In the genomic region with DNA sequence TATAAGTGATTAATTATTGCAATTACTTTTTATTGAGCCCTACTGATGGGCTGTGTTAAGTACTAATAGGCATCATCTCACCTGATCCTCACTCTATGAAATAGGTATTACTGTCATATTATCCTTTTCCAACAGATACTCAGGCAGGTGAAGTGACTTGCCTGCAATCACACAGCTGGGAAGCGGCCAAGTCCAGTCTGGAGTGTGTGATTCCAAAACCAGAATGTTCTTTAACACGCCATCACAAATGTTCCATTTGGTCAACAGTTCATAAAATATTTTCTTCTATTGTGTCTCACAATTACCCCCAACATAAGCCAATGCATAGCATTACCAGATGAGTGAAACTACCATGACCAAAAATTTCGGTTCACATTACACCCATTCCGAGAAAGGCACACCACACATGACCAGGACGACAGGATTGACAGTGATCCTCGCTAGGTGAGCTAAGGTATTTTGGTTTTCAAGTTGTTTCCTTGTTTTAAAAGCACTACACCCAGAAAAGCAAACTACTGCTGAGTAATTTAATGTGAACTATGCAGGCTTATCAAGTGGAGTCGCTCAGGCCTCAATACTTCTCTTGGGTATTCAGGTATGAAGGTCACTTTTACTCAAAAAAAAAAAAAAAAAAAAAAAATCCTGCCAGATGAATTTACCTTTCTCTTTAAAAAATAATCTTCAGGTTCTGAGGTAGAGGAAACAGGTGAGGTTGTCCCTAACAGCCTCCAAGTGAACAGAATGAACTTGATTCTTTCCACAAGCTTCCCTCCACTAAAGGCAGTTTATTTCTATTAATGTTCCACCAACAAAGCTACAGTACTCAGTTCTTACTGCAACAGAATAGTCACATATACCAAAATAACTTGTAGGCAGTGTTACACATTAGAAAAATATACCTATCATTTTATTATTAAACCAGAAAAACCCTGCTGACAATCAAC, we compare ENCODE assay signal across 9 cellular contexts. TPM values are rescaled to one million over a fixed set of nuclear protein-coding genes. Genes with fewer than 3 reads are reported as not detected.
DNase-seq lines count a peak whose midpoint lies in the region; ATAC-seq and TF ChIP-seq lines count a peak whose summit lies in the region.
"Had no signal": no experiment of that assay in that cellular context is flagged by ENCODE, and none has a peak within 500 bp of the region (broad histone marks: within the 10 kb centered on the region; RNA-seq: fewer than 3 reads in every experiment).

No MANE protein-coding gene starts in this region.

- H3K4me3 ChIP-seq in A673 (ENCODE audit: low read depth, low read length, poor library complexity, severe bottlenecking): peak overlapping the region; percentile 72
- H3K4me3 ChIP-seq in MG63: peak overlapping the region; percentile 75
- H3K4me3 ChIP-seq in duodenal mucosa (ENCODE audit: low read depth in 1 of 2, low read length in 2 of 2): peak overlapping the region; percentile 75 to 98

- H3K4me1 ChIP-seq in A673 (ENCODE audit: insufficient read depth, low read length, poor library complexity, severe bottlenecking) (peaks cover 45% of the 10 kb centered on the region), duodenal mucosa (ENCODE audit: control insufficient read depth in 1 of 2, insufficient read depth in 2 of 2, low read length in 2 of 2) (peaks cover 60 to 69% of the 10 kb centered on the region in 2 donors)

- intact Hi-C loops in A673 (cut with micrococcal nuclease; ENCODE audit: unreplicated experiment): no loop called here

- no peaks in the 10 kb centered on the region for H3K27me3 Mint-ChIP-seq in naive B cell

- peak overlapping the region; percentile 76 to 99 (median 94) for H3K4me3 Mint-ChIP-seq in naive B cell

- no peaks in the 10 kb centered on the region for H3K9me3 ChIP-seq in A673 (ENCODE audit: low read depth, low read length, poor library complexity, severe bottlenecking)
- H3K9me3 ChIP-seq in MG63: no peaks in the 10 kb centered on the region; the same call in 1 of the 2 replicates
- no peaks in the 10 kb centered on the region for H3K9me3 ChIP-seq in duodenal mucosa (ENCODE audit: control insufficient read depth in 1 of 2, low read length in 2 of 2)

- H3K36me3 Mint-ChIP-seq in naive B cell: no peaks in the 10 kb centered on the region

- CTCF ChIA-PET in A673 (lab: Charles Lee): interaction anchor here (0.6 kb wide), 1 partner anchor 55 kb away, joined by 13 read pairs; no protein-coding TSS in a partner anchor

- H3K27ac Mint-ChIP-seq in naive B cell: peak overlapping the region in 5 of 6 donors; percentile 54 to 100 (median 99)

- H3K27ac ChIP-seq in A673 (ENCODE audit: low read depth, low read length, poor library complexity, severe bottlenecking) (peak overlapping the region; percentile 93), duodenal mucosa (ENCODE audit: low read depth, low read length) (peak overlapping the region; percentile 59)

- peak overlapping the region; percentile 92 to 98 for H3K9ac ChIP-seq in duodenal mucosa (ENCODE audit: low read depth in 1 of 2, low read length in 2 of 2)

- BruUV-seq in A673 (replicated peaks; lab: Mats Ljungman, UMichigan): TSS peak; percentile 23

- H3K4me1 Mint-ChIP-seq in naive B cell: peaks cover 73 to 94% (median 94%) of the 10 kb centered on the region in 3 donors

- H3K27me3 ChIP-seq in A673 (replicated peaks; ENCODE audit: insufficient read depth, low read depth, low read length, poor library complexity): no peaks in the 10 kb centered on the region
- H3K27me3 ChIP-seq in MG63: no peaks in the 10 kb centered on the region
- no peaks in the 10 kb centered on the region for H3K27me3 ChIP-seq in duodenal mucosa (ENCODE audit: control insufficient read depth in 1 of 2, insufficient read depth in 2 of 2, low read length in 2 of 2)

- DNase-seq in A673 (ENCODE audit: low spot score) (no peak), MG63 (no peak), naive B cell (no peak), NCI-H446 (lab: John Stamatoyannopoulos, UW) (no peak), dedifferentiated amniotic fluid mesenchymal stem cell (ENCODE audit: extremely low spot score) (no peak)
- no peak for DNase-seq in effector CD8-positive, alpha-beta T cell (lab: John Stamatoyannopoulos, UW)
- DNase-seq: cerebellar nuclear complex had no signal

- H3K36me3 ChIP-seq in A673 (ENCODE audit: insufficient read depth, low read length, poor library complexity, severe bottlenecking) (no peaks in the 10 kb centered on the region), MG63 (no peaks in the 10 kb centered on the region), duodenal mucosa (ENCODE audit: control insufficient read depth in 1 of 2, insufficient read depth in 2 of 2, low read length in 2 of 2) (no peaks in the 10 kb centered on the region)

- H3K9me3 Mint-ChIP-seq in naive B cell: peaks cover 0 to 2% (median 0%) of the 10 kb centered on the region in 7 donors

- POLR2A ChIA-PET in A673 (lab: Charles Lee; ENCODE audit: low non-redundant PET): interaction anchor here (0.7 kb wide), 1 partner anchor 804 kb away, joined by 3 read pairs; no protein-coding TSS in a partner anchor

- no peak for TF ChIP-seq CTCF in A673 (conservative IDR thresholded peaks at IDR 0.05; ENCODE audit: low read depth, low read length)

- no peak for ATAC-seq in naive B cell (ENCODE audit: low read depth in 2 of 2)
- no peak for ATAC-seq in GM18502 (IDR thresholded peaks at IDR 0.05; ENCODE audit: poor library complexity, unreplicated experiment)

RNA-seq across cellular contexts. Expression of a gene that starts 2.4 kb away (rescaled TPM):
- total RNA-seq in A673 (2021): 30.2 and 34.4 TPM in 2 replicates
- 15.0 and 21.4 TPM in 2 replicates for total RNA-seq in MG63 (2014; rRNA removed; shearing (Covaris generic); ENCODE audit: low replicate concordance)
- 10 to 100 TPM; 43.4 to 60.9 (median 52.2) TPM for polyA plus RNA-seq in naive B cell (ENCODE audit: low read depth in 6 of 6)

RNA-seq across cellular contexts. Expression of a gene that starts 58.2 kb away (rescaled TPM):
- total RNA-seq in A673 (2021): 27.0 and 30.4 TPM in 2 replicates
- total RNA-seq in MG63 (2014; rRNA removed; shearing (Covaris generic); ENCODE audit: low replicate concordance): 6.4 and 14.8 TPM in 2 replicates
- 10 to 100 TPM; 33.8 to 91.3 (median 38.4) TPM for polyA plus RNA-seq in naive B cell (ENCODE audit: low read depth in 6 of 6)
